8 cellular contexts compared by ENCODE assay signal in genomic region chr14:88825078-88825458, GRCh38. TPM values are rescaled to one million over a fixed set of nuclear protein-coding genes. Genes with fewer than 3 reads are reported as not detected.
DNase-seq lines count a peak whose midpoint lies in the region; ATAC-seq, FAIRE-seq and TF ChIP-seq lines count a peak whose summit lies in the region.

No MANE protein-coding gene starts in this region.

- TF ChIP-seq POLR2A in body of pancreas (IDR thresholded peaks at IDR 0.05) = no peak
- no peak for TF ChIP-seq POLR2A in lower leg skin (IDR thresholded peaks at IDR 0.05)
- no peak for TF ChIP-seq POLR2A in vagina (IDR thresholded peaks at IDR 0.05)

- H3K36me3 ChIP-seq in body of pancreas (replicated peaks in 1 of 2; ENCODE audit: insufficient read depth in 1 of 2, low read depth in 2 of 2) (no peaks in the 10 kb centered on the region), vagina (no peaks in the 10 kb centered on the region)

- no peak for FAIRE-seq in HTR-8/SVneo (lab: Jason Lieb, UNC)

- TF ChIP-seq CTCF in AG10803 (conservative IDR thresholded peaks at IDR 0.05; ENCODE audit: low read length) = no peak
- TF ChIP-seq CTCF in body of pancreas (IDR thresholded peaks at IDR 0.05) = no peak
- TF ChIP-seq CTCF in lower leg skin (IDR thresholded peaks at IDR 0.05) = no peak
- TF ChIP-seq CTCF in vagina (IDR thresholded peaks at IDR 0.05) = no peak

- H3K9me3 ChIP-seq in body of pancreas (no peaks in the 10 kb centered on the region), vagina (no peaks in the 10 kb centered on the region)

- peak overlapping the region; percentile 83 for H3K4me3 ChIP-seq in AG10803 (ENCODE audit: low read length)
- H3K4me3 ChIP-seq in body of pancreas = peak overlapping the region; percentile 30 to 52
- H3K4me3 ChIP-seq in lower leg skin (ENCODE audit: low read depth, poor library complexity, severe bottlenecking) = peak overlapping the region; percentile 43
- H3K4me3 ChIP-seq in vagina = peak overlapping the region; percentile 73 to 77

- intact Hi-C loops in body of pancreas (cut with DNase I) (no loop called here), lower leg skin (cut with DNase I; ENCODE audit: low total_unique reads) (no loop called here), vagina (cut with DNase I) (no loop called here)

- H3K4me1 ChIP-seq in body of pancreas (peaks cover 9% of the 10 kb centered on the region), vagina (peaks cover 10% of the 10 kb centered on the region)

- DNase-seq in AG10803 (ENCODE audit: low read depth) (no peak), HTR-8/SVneo (ENCODE audit: insufficient read length, low spot score) (peak; percentile 11), body of pancreas (no peak), lower leg skin (ENCODE audit: low spot score in 2 of 2) (no peak), vagina (ENCODE audit: extremely low spot score in 2 of 2) (no peak), 8988T (no peak), inferior parietal cortex (ENCODE audit: extremely low spot score) (no peak)
- no peak for DNase-seq in activated CD4-positive, alpha-beta T cell treated with anti-CD3 and anti-CD28 coated beads, Interleukin-2, amount 50 U/mL, for 1 hour

- H3K27me3 ChIP-seq in body of pancreas (no peaks in the 10 kb centered on the region), vagina (no peaks in the 10 kb centered on the region)

- WGBS in body of pancreas, 2 donors = 1 to 2% methylated on average over 5 of the region's 5 CpGs
- WGBS in lower leg skin, 2 donors = 3 to 5% methylated on average over 5 of the region's 5 CpGs

- no peak for ATAC-seq in body of pancreas

- peak overlapping the region; percentile 73 to 94 (median 86) for H3K27ac ChIP-seq in body of pancreas
- H3K27ac ChIP-seq in vagina = peak overlapping the region; percentile 76

RNA-seq across cellular contexts. Expression of gene TTC8, which starts 0.6 kb away (rescaled TPM):
- total RNA-seq in body of pancreas = 10 to 100 TPM; 11.2 to 16.3 TPM
- 10 to 100 TPM; 11.6 to 18.6 (median 17.9) TPM for total RNA-seq in lower leg skin
- total RNA-seq in vagina = 10.1 TPM

RNA-seq across cellular contexts. Expression of gene EML5, which starts 32.3 kb away (rescaled TPM):
- total RNA-seq in body of pancreas (1 to 10 TPM; 2.9 to 3.3 TPM), lower leg skin (under 1 TPM; 0.17 to 0.62 (median 0.56) TPM), vagina (0.49 TPM)
